27 cellular contexts compared by ENCODE assay signal in the genomic region with DNA sequence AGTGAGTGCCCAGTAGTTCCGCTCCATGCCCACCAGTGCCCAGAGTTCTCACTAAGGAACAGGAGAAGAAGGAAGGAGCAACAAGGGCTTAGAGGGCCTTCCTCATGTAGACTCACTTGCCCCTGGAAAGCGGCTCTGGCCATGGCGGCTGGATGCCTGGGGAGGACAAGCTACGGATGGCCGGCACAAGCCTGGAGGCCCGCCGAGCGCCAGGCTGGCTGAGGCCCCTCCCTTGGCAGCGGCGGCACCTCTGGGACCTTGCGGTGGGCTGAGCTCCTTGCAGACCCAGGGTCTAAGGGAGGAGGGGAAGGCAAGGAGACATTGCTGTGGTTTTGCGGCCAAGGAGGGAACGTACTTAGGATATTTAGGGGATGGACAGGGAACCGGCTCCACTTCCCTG.
DNase-seq lines count a peak whose midpoint lies in the region; ATAC-seq, FAIRE-seq and TF ChIP-seq lines count a peak whose summit lies in the region.
"Had no signal": no experiment of that assay in that cellular context is flagged by ENCODE, and none has a peak within 500 bp of the region (broad histone marks: within the 10 kb centered on the region; RNA-seq: fewer than 3 reads in every experiment).

No MANE protein-coding gene starts in this region.

- H3K4me3 ChIP-seq in BLaER1: no peak overlapping the region
- H3K4me3 ChIP-seq in H1 (ENCODE audit: extremely low read depth in 1 of 4, insufficient read depth in 2 of 4, low read depth in 3 of 4, low read length in 4 of 4): no peak overlapping the region
- no peak overlapping the region for H3K4me3 ChIP-seq in thyroid gland (replicated peaks in 1 of 3)
- H3K4me3 ChIP-seq: A549 had no signal

- H4K5ac ChIP-seq in H1 (ENCODE audit: insufficient read length, low read depth, low read length): no peak overlapping the region

- no peaks in the 10 kb centered on the region for H3K36me3 Mint-ChIP-seq in activated naive CD8-positive, alpha-beta T cell treated with anti-CD3 and anti-CD28 coated beads, Interleukin-2, amount 50 U/mL, for 24 hours (ENCODE audit: low read depth)
- H3K36me3 Mint-ChIP-seq in activated naive CD8-positive, alpha-beta T cell treated with anti-CD3 and anti-CD28 coated beads for 36 hours: no peaks in the 10 kb centered on the region
- H3K36me3 Mint-ChIP-seq: CD14-positive monocyte; CD4-positive, alpha-beta memory T cell; CD4-positive, CD25-positive, alpha-beta regulatory T cell; CD8-positive, alpha-beta memory T cell had no signal

- no peak overlapping the region for H2BK15ac ChIP-seq in H1 (ENCODE audit: low read length)

- H3K4me2 ChIP-seq in BLaER1 (peak overlapping the region; percentile 25; the same call in 1 of the 2 replicates), H1 (ENCODE audit: insufficient read depth in 1 of 2, low read depth in 2 of 2, low read length in 2 of 2) (no peak overlapping the region)
- H3K4me2 ChIP-seq: A549 had no signal

- no peak overlapping the region for H3K56ac ChIP-seq in H1 (replicated peaks; ENCODE audit: insufficient read length, low read depth, low read length)

- no peak for DNase-seq in activated naive CD8-positive, alpha-beta T cell treated with anti-CD3 and anti-CD28 coated beads, Interleukin-2, amount 50 U/mL, for 24 hours
- no peak for DNase-seq in activated naive CD8-positive, alpha-beta T cell treated with anti-CD3 and anti-CD28 coated beads for 36 hours
- DNase-seq in H1 (ENCODE audit: low read depth in 1 of 2, low spot score in 2 of 2) (no peak), thyroid gland (peak in 1 of 2 donors; percentile 72), SW 1271 (lab: John Stamatoyannopoulos, UW) (no peak), retina (no peak), NCI-H82 (lab: John Stamatoyannopoulos, UW) (no peak)
- DNase-seq: AML-193; C1 segment of cervical spinal cord; CD4-positive, alpha-beta memory T cell; CD4-positive, CD25-positive, alpha-beta regulatory T cell; CD8-positive, alpha-beta memory T cell; COR-L47; DMS 273 treated with DMSO at 0.1 percent for 48 hours; DMS153; DMS53; DMS79; DND-41; GF-D8 had no signal

- no peak overlapping the region for H3K4ac ChIP-seq in H1 (replicated peaks; ENCODE audit: insufficient read length, low read depth, low read length)

- H3K9me3 Mint-ChIP-seq in activated naive CD8-positive, alpha-beta T cell treated with anti-CD3 and anti-CD28 coated beads, Interleukin-2, amount 50 U/mL, for 24 hours: no peaks in the 10 kb centered on the region
- no peaks in the 10 kb centered on the region for H3K9me3 Mint-ChIP-seq in activated naive CD8-positive, alpha-beta T cell treated with anti-CD3 and anti-CD28 coated beads for 36 hours

- TF ChIP-seq RAD21 in H1 (IDR thresholded peaks at IDR 0.05 in 1 of 2, conservative IDR thresholded peaks at IDR 0.05 in 1 of 2; ENCODE audit: low read depth in 2 of 2, low read length in 2 of 2): no peak

- peak overlapping the region; percentile 78 for H3K27ac ChIP-seq in BLaER1
- H3K27ac ChIP-seq in H1 (ENCODE audit: low read depth, low read length): no peak overlapping the region
- H3K27ac ChIP-seq in thyroid gland: peak overlapping the region in 2 of 3 donors; percentile 65 to 86
- H3K27ac ChIP-seq: 22Rv1, A549 had no signal

- no peaks in the 10 kb centered on the region for H3K79me2 ChIP-seq in H1 (ENCODE audit: control insufficient read depth in 1 of 2, insufficient read depth in 2 of 2, low read length in 2 of 2)

- H2BK20ac ChIP-seq in H1 (ENCODE audit: low read length): no peak overlapping the region

- H3K23me2 ChIP-seq in H1 (ENCODE audit: low read depth, low read length): no peaks in the 10 kb centered on the region; the same call in 1 of the 2 replicates

- no peak for FAIRE-seq in H1 (lab: Jason Lieb, UNC)
- FAIRE-seq: A549, G401.6, GM12891, GM19239 had no signal

- ATAC-seq in activated naive CD8-positive, alpha-beta T cell treated with anti-CD3 and anti-CD28 coated beads, Interleukin-2, amount 50 U/mL, for 24 hours: peak; percentile 10
- ATAC-seq: A549 had no signal

- intact Hi-C loops in thyroid gland (cut with DNase I): no loop called here

- no peaks in the 10 kb centered on the region for H4K20me1 ChIP-seq in BLaER1
- H4K20me1 ChIP-seq in H1 (replicated peaks in 1 of 2; ENCODE audit: control insufficient read depth in 1 of 2, insufficient read depth in 2 of 2, low read length in 2 of 2): no peaks in the 10 kb centered on the region

- no peak for TF ChIP-seq CTCF in H1 (IDR thresholded peaks at IDR 0.05; ENCODE audit: control extremely low read depth in 1 of 3, insufficient read depth in 1 of 3, low read depth in 1 of 3, low read length in 3 of 3)
- no peak for TF ChIP-seq CTCF in thyroid gland (IDR thresholded peaks at IDR 0.05)

- TF ChIP-seq EP300 in H1 (IDR thresholded peaks at IDR 0.05; ENCODE audit: borderline replicate concordance in 1 of 2, low read depth in 2 of 2, low read length in 2 of 2): no peak

- H2BK12ac ChIP-seq in H1 (ENCODE audit: low read depth, low read length): no peak overlapping the region

- peaks cover 92% of the 10 kb centered on the region for H3K4me1 ChIP-seq in BLaER1
- H3K4me1 ChIP-seq in H1 (replicated peaks in 1 of 4; ENCODE audit: control insufficient read depth in 3 of 4, insufficient read depth in 4 of 4, low read length in 3 of 4): no peaks in the 10 kb centered on the region
- H3K4me1 ChIP-seq in thyroid gland: peaks cover 6 to 20% of the 10 kb centered on the region in 2 donors
- H3K4me1 ChIP-seq: A549 had no signal

- H3K4me3 Mint-ChIP-seq in activated naive CD8-positive, alpha-beta T cell treated with anti-CD3 and anti-CD28 coated beads, Interleukin-2, amount 50 U/mL, for 24 hours: no peak overlapping the region
- H3K4me3 Mint-ChIP-seq in activated naive CD8-positive, alpha-beta T cell treated with anti-CD3 and anti-CD28 coated beads for 36 hours: no peak overlapping the region
- H3K4me3 Mint-ChIP-seq: B cell; CD14-positive monocyte; CD4-positive, alpha-beta memory T cell; CD4-positive, CD25-positive, alpha-beta regulatory T cell; CD8-positive, alpha-beta memory T cell had no signal

- no peak overlapping the region for H3K18ac ChIP-seq in H1 (ENCODE audit: extremely low read depth, low read length)

- 88% methylated on average over 10 of the region's 14 CpGs; no CpG with 5 or more reads in 1 of the 2 experiments for WGBS in H1 (ENCODE audit: extremely low coverage in 1 of 2, insufficient coverage in 1 of 2, insufficient read length in 1 of 2, insufficient replicate concordance in 2 of 2, low coverage in 1 of 2, low lambda C conversion rate in 2 of 2, missing lambda C conversion rate in 1 of 2), 2 experiments
- 25 to 48% methylated on average over 13 to 14 of the region's 14 CpGs for WGBS in thyroid gland, 2 donors

- H3K9ac ChIP-seq in BLaER1 (no peak overlapping the region), H1 (replicated peaks in 1 of 4; ENCODE audit: extremely low read depth in 1 of 4, low read depth in 3 of 4, low read length in 3 of 4) (no peak overlapping the region)

- H3K27ac Mint-ChIP-seq in activated naive CD8-positive, alpha-beta T cell treated with anti-CD3 and anti-CD28 coated beads, Interleukin-2, amount 50 U/mL, for 24 hours: no peak overlapping the region
- H3K27ac Mint-ChIP-seq in activated naive CD8-positive, alpha-beta T cell treated with anti-CD3 and anti-CD28 coated beads for 36 hours: no peak overlapping the region
- H3K27ac Mint-ChIP-seq: B cell; CD14-positive monocyte; CD4-positive, alpha-beta memory T cell; CD4-positive, CD25-positive, alpha-beta regulatory T cell; CD8-positive, alpha-beta memory T cell had no signal

- H3K14ac ChIP-seq in H1 (ENCODE audit: insufficient read length): no peak overlapping the region

- no peaks in the 10 kb centered on the region for H3K27me3 Mint-ChIP-seq in activated naive CD8-positive, alpha-beta T cell treated with anti-CD3 and anti-CD28 coated beads, Interleukin-2, amount 50 U/mL, for 24 hours
- no peaks in the 10 kb centered on the region for H3K27me3 Mint-ChIP-seq in activated naive CD8-positive, alpha-beta T cell treated with anti-CD3 and anti-CD28 coated beads for 36 hours
- H3K27me3 Mint-ChIP-seq: B cell; CD4-positive, CD25-positive, alpha-beta regulatory T cell had no signal

- H3K4me1 Mint-ChIP-seq in activated naive CD8-positive, alpha-beta T cell treated with anti-CD3 and anti-CD28 coated beads, Interleukin-2, amount 50 U/mL, for 24 hours: no peaks in the 10 kb centered on the region
- H3K4me1 Mint-ChIP-seq in activated naive CD8-positive, alpha-beta T cell treated with anti-CD3 and anti-CD28 coated beads for 36 hours: no peaks in the 10 kb centered on the region
- H3K4me1 Mint-ChIP-seq: B cell; CD4-positive, alpha-beta memory T cell; CD4-positive, CD25-positive, alpha-beta regulatory T cell; CD8-positive, alpha-beta memory T cell had no signal

- no peak overlapping the region for H4K91ac ChIP-seq in H1 (replicated peaks; ENCODE audit: insufficient read length, low read length)

- H4K8ac ChIP-seq in H1 (ENCODE audit: extremely low read depth, insufficient read depth, low read length): peak overlapping the region; percentile 23; the same call in 1 of the 2 replicates

- H3K79me1 ChIP-seq in H1 (ENCODE audit: low read depth, low read length): no peaks in the 10 kb centered on the region

- no peak overlapping the region for H2AK5ac ChIP-seq in H1 (ENCODE audit: low read depth, low read length)

- H2BK120ac ChIP-seq in H1 (replicated peaks; ENCODE audit: low read depth, low read length): no peak overlapping the region

- H3K27me3 ChIP-seq in BLaER1: no peaks in the 10 kb centered on the region
- H3K27me3 ChIP-seq in H1 (replicated peaks in 1 of 4; ENCODE audit: control insufficient read depth in 3 of 4, extremely low read depth in 1 of 4, insufficient read depth in 3 of 4, low read length in 3 of 4): no peaks in the 10 kb centered on the region
- H3K27me3 ChIP-seq in thyroid gland: no peaks in the 10 kb centered on the region

- peaks cover 14% of the 10 kb centered on the region for H3K9me3 ChIP-seq in BLaER1
- no peaks in the 10 kb centered on the region for H3K9me3 ChIP-seq in H1 (ENCODE audit: insufficient read depth in 2 of 2, low read depth in 1 of 2, low read length in 1 of 2)
- H3K9me3 ChIP-seq in thyroid gland: no peaks in the 10 kb centered on the region
- H3K9me3 ChIP-seq: A549 had no signal

- TF ChIP-seq POLR2A in H1 (IDR thresholded peaks at IDR 0.05; ENCODE audit: control extremely low read depth in 1 of 2, low read depth in 2 of 2, low read length in 2 of 2) (no peak), thyroid gland (IDR thresholded peaks at IDR 0.05) (no peak)

- H2AFZ ChIP-seq in H1 (ENCODE audit: low read length): no peak overlapping the region

- H2BK5ac ChIP-seq in H1 (ENCODE audit: low read depth, low read length): no peak overlapping the region

- POLR2A ChIA-PET in H1 (lab: Charles Lee; ENCODE audit: partially characterized antibody): no interaction called here

- no peak overlapping the region for H3K23ac ChIP-seq in H1 (ENCODE audit: insufficient read length)

- CTCF ChIA-PET in H1 (lab: Charles Lee; ENCODE audit: partially characterized antibody): interaction anchor here (1.0 to 1.3 kb wide), 2 partner anchors 18 to 20 kb away, joined by 3 to 4 read pairs; no protein-coding TSS in a partner anchor

- H3K36me3 ChIP-seq in BLaER1: no peaks in the 10 kb centered on the region
- H3K36me3 ChIP-seq in H1 (ENCODE audit: control insufficient read depth in 2 of 4, insufficient read depth in 4 of 4, low read length in 3 of 4): no peaks in the 10 kb centered on the region
- no peaks in the 10 kb centered on the region for H3K36me3 ChIP-seq in thyroid gland

TF ChIP-seq in H1, 55 proteins besides CTCF, POLR2A, EP300 and RAD21 (continues in another document):
- TF ChIP-seq JUN (IDR thresholded peaks at IDR 0.05; ENCODE audit: low read depth, low read length): no peak
